13 cellular contexts compared by ENCODE assay signal in genomic region chr2:224145751-224146355, GRCh38.
DNase-seq lines count a peak whose midpoint lies in the region; ATAC-seq and TF ChIP-seq lines count a peak whose summit lies in the region.
"Had no signal": no experiment of that assay in that cellular context is flagged by ENCODE, and none has a peak within 500 bp of the region (broad histone marks: within the 10 kb centered on the region; RNA-seq: fewer than 3 reads in every experiment).

No MANE protein-coding gene starts in this region.

- no peak for TF ChIP-seq CTCF in fibroblast of the aortic adventitia (IDR thresholded peaks at IDR 0.05; ENCODE audit: insufficient read depth, low read length)
- TF ChIP-seq CTCF in CD4-positive, alpha-beta T cell (IDR thresholded peaks at IDR 0.05) = no peak

- no peak for ATAC-seq in GM18873 (IDR thresholded peaks at IDR 0.05; ENCODE audit: low FRiP score, unreplicated experiment)
- ATAC-seq in CD4-positive, alpha-beta T cell (ENCODE audit: poor library complexity) = no peak

- in situ Hi-C loops in SK-MEL-5 (cut with HindIII; ENCODE audit: low pct_unique_long_range_greater_than_20kb, low sequenced_read_pairs) = no loop called here

- H3K4me3 Mint-ChIP-seq in CD4-positive, alpha-beta T cell = no peak overlapping the region

- DNase-seq in GM04504 (ENCODE audit: low read depth) (peak; percentile 81), SK-MEL-5 (ENCODE audit: low read depth, low spot score) (peak; percentile 80), fibroblast of the aortic adventitia (ENCODE audit: low read depth) (peak; percentile 91), skeletal muscle cell (ENCODE audit: low read depth) (peak; percentile 65), NCI-H2081 treated with DMSO at 0.1 percent for 48 hours (lab: John Stamatoyannopoulos, UW) (no peak)
- DNase-seq in stimulated activated naive CD4-positive, alpha-beta T cell treated with Interleukin-2 at 50 U/mL for 16 hours (lab: John Stamatoyannopoulos, UW) = no peak
- no peak for DNase-seq in CD4-positive, alpha-beta T cell
- DNase-seq: activated CD8-positive, alpha-beta memory T cell treated with anti-CD3 and anti-CD28 coated beads, Interleukin-2, amount 50 U/mL, for 48 hours; dorsolateral prefrontal cortex; NCI-H2029; stimulated activated CD4-positive, alpha-beta T cell treated with anti-CD3 and anti-CD28 coated beads, Interleukin-2, amount 100 ng/mL, for 24 hours had no signal

- CTCF ChIA-PET in CD4-positive, alpha-beta T cell (lab: Charles Lee) = no interaction called here

- no peaks in the 10 kb centered on the region for H3K9me3 ChIP-seq in CD4-positive, alpha-beta T cell (ENCODE audit: control insufficient read depth, low read length)
- H3K9me3 ChIP-seq: uterus had no signal

- H3K27ac Mint-ChIP-seq in CD4-positive, alpha-beta T cell = no peak overlapping the region

- H3K27ac ChIP-seq in CD4-positive, alpha-beta T cell (ENCODE audit: low read depth, low read length) = no peak overlapping the region
- H3K27ac ChIP-seq: uterus had no signal

- POLR2A ChIA-PET in CD4-positive, alpha-beta T cell (lab: Charles Lee) = no interaction called here

- no peaks in the 10 kb centered on the region for H3K9me3 Mint-ChIP-seq in CD4-positive, alpha-beta T cell

- no peaks in the 10 kb centered on the region for H3K36me3 Mint-ChIP-seq in CD4-positive, alpha-beta T cell (ENCODE audit: low read depth)

- peaks cover 14% of the 10 kb centered on the region for H3K27me3 ChIP-seq in CD4-positive, alpha-beta T cell (ENCODE audit: control insufficient read depth, insufficient read depth, low read length)
- H3K27me3 ChIP-seq: uterus had no signal

- H3K4me3 ChIP-seq in fibroblast of the aortic adventitia (ENCODE audit: low read depth, low read length) = no peak overlapping the region
- no peak overlapping the region for H3K4me3 ChIP-seq in skeletal muscle cell (ENCODE audit: low read depth, low read length)
- H3K4me3 ChIP-seq: dorsolateral prefrontal cortex, uterus had no signal

- intact Hi-C loops in CD4-positive, alpha-beta T cell (cut with DNase I, micrococcal nuclease) = no loop called here

- H3K27me3 Mint-ChIP-seq in CD4-positive, alpha-beta T cell = peaks cover 31% of the 10 kb centered on the region

- no peaks in the 10 kb centered on the region for H3K4me1 Mint-ChIP-seq in CD4-positive, alpha-beta T cell (ENCODE audit: low read depth)

Comparison
In these comparisons a context has a peak if more than half of its experiments do, and no peak if none do; other contexts are left out.
1. DNase-seq: peak in GM04504 (single experiment), SK-MEL-5 (single experiment), fibroblast of the aortic adventitia (single experiment) and skeletal muscle cell (single experiment); none in NCI-H2081 treated with DMSO at 0.1 percent for 48 hours (single experiment), stimulated activated naive CD4-positive, alpha-beta T cell treated with Interleukin-2 at 50 U/mL for 16 hours (single experiment) and CD4-positive, alpha-beta T cell (0 of 10).